ENCODE assay signal across 21 cellular contexts in genomic region chr6:75345413-75345812, GRCh38.
"Had no signal": no experiment of that assay in that cellular context is flagged by ENCODE, and none has a peak within 500 bp of the region (broad histone marks: within the 10 kb centered on the region; RNA-seq: fewer than 3 reads in every experiment).

No MANE protein-coding gene starts in this region.

- H3K4me3 ChIP-seq: colonic mucosa, esophagus muscularis mucosa, hepatocyte, left lung, mucosa of descending colon, skin epidermis, tibial nerve had no signal

- H3K4me1 ChIP-seq: colonic mucosa, left lung had no signal

- H3K27ac ChIP-seq: colonic mucosa, esophagus muscularis mucosa, hepatocyte, left lung, skin epidermis, tibial nerve had no signal

- ATAC-seq: activated CD8-positive, alpha-beta T cell treated with anti-CD3 and anti-CD28 coated beads for 36 hours; activated naive CD4-positive, alpha-beta T cell treated with anti-CD3 and anti-CD28 coated beads, Interleukin-2, amount 50 U/mL, for 72 hours; activated T-cell treated with anti-CD3 and anti-CD28 coated beads, Interleukin-2, amount 50 U/mL, for 4 hours; left lung; mucosa of descending colon; natural killer cell treated with Interleukin-12 subunit alpha and Interleukin-12 subunit beta and Interleukin-15 and Interleukin-18, amount 100 ng/mL, for 72 hours had no signal

- H3K9me3 ChIP-seq: colonic mucosa, esophagus muscularis mucosa, left lung, mucosa of descending colon, tibial nerve had no signal

- H3K36me3 ChIP-seq: colonic mucosa, left lung, tibial nerve had no signal

- DNase-seq: activated B cell treated with CpG ODN at 0.5 μM for 24 hours; activated CD4-positive, alpha-beta T cell treated with anti-CD3 and anti-CD28 coated beads for 48 hours; activated CD8-positive, alpha-beta T cell treated with anti-CD3 and anti-CD28 coated beads for 36 hours; activated effector memory CD4-positive, alpha-beta T cell treated with Interleukin-2 at 50 U/mL for 16 hours; activated T-cell treated with anti-CD3 and anti-CD28 coated beads, Interleukin-2, amount 50 U/mL, for 4 hours; caudate nucleus; colonic mucosa; left lung; mucosa of descending colon; occipital lobe; stimulated activated CD4-positive, alpha-beta T cell treated with anti-CD3 and anti-CD28 coated beads, Interleukin-4, amount 100 ng/mL, for 24 hours; stimulated activated naive CD4-positive, alpha-beta T cell treated with Interleukin-2 at 50 U/mL for 16 hours; substantia nigra had no signal

- FAIRE-seq: keratinocyte, TTC549 had no signal

- H3K27me3 ChIP-seq: colonic mucosa, esophagus muscularis mucosa, hepatocyte, tibial nerve had no signal
